Comparison of ENCODE assay signal across 15 cellular contexts in the genomic region with DNA sequence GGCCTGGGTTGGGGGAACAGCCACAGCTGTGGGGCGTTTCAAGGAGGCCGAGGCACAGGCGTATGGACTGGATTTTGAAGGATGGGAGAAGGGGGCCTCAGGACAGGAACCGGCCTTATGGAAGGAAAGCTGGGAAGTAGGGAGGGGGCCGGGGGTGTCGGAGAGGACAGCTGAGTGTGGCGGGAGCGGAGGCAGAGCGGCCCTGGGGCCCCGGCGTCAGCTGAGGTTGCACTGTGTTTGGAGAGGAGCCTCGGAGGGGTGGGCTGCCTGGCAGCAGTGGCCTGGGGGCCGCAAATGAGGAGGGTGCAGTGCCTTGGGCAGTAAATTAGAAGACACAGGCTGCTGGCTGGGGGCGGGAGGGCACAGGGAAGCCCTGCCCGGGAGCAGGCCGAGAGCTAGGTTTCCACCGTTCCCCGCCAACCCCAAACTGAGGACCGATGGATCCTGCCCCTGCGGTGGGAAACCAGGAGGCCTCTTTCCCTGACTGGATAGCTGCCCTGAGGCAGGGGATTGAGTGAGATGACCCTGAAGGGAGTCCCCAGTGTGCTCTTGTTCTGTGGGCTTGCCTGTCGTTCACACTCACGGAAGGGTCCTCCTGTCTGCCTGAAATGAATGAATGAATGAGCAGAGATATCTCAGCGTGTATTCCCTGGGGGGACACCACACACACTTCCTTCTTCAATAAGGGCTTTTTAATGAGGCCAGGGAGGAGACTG. TPM values are rescaled to one million over a fixed set of nuclear protein-coding genes. Genes with fewer than 3 reads are reported as not detected.
DNase-seq lines count a peak whose midpoint lies in the region; ATAC-seq, FAIRE-seq and TF ChIP-seq lines count a peak whose summit lies in the region.
"Had no signal": no experiment of that assay in that cellular context is flagged by ENCODE, and none has a peak within 500 bp of the region (broad histone marks: within the 10 kb centered on the region; RNA-seq: fewer than 3 reads in every experiment).

No MANE protein-coding gene starts in this region.

- no peak overlapping the region for H3K4me3 Mint-ChIP-seq in activated CD4-positive, alpha-beta memory T cell treated with anti-CD3 and anti-CD28 coated beads, Interleukin-2, amount 10 ng/mL, durations not matched to agents 7 days and 5 days
- H3K4me3 Mint-ChIP-seq in activated CD4-positive, alpha-beta memory T cell treated with anti-CD3 and anti-CD28 coated beads for 36 hours = no peak overlapping the region
- H3K4me3 Mint-ChIP-seq in stimulated activated naive B cell treated with anti-CD40 and anti-IgM and Interleukin-4, amounts not matched to agents 10 μg/mL and 1 μg/mL and 100 μg/mL, for 72 hours = peak overlapping the region; percentile 63 to 78

- no peak for TF ChIP-seq RAD21 in IMR-90 (IDR thresholded peaks at IDR 0.05; ENCODE audit: low read length)

- peak overlapping the region; percentile 42 for H2AK9ac ChIP-seq in IMR-90 (replicated peaks; ENCODE audit: low read depth, low read length, poor library complexity)

- BruUV-seq in IMR-90 (replicated peaks; lab: Mats Ljungman, UMichigan) = no TSS peak
- no TSS peak for BruUV-seq in endothelial cell of umbilical vein (replicated peaks; lab: Mats Ljungman, UMichigan)

- CTCF ChIA-PET in activated CD4-positive, alpha-beta memory T cell treated with anti-CD3 and anti-CD28 coated beads, Interleukin-2, amount 10 ng/mL, durations not matched to agents 7 days and 5 days (lab: Charles Lee) = interaction anchor here (1.3 to 11.6 kb wide), 7 partner anchors 17 to 176 kb away, joined by 3 to 187 read pairs (median 11); no protein-coding TSS in a partner anchor
- CTCF ChIA-PET in activated CD4-positive, alpha-beta memory T cell treated with anti-CD3 and anti-CD28 coated beads for 36 hours (lab: Charles Lee) = interaction anchor here (0.5 to 19.6 kb wide), 11 partner anchors 53 to 209 kb away, joined by 3 to 337 read pairs (median 9); no protein-coding TSS in a partner anchor
- CTCF ChIA-PET in IMR-90 (lab: Yijun Ruan, JAX) = interaction anchor here (4.0 kb wide), 1 partner anchor 157 kb away, joined by 27 read pairs; no protein-coding TSS in a partner anchor
- CTCF ChIA-PET in endothelial cell of umbilical vein (lab: Charles Lee) = interaction anchor here (0.9 to 14.5 kb wide), 7 partner anchors 23 to 153 kb away, joined by 3 to 320 read pairs (median 4); no protein-coding TSS in a partner anchor

- H2BK15ac ChIP-seq in IMR-90 (ENCODE audit: low read depth, low read length) = no peak overlapping the region

- no peaks in the 10 kb centered on the region for H3K9me3 ChIP-seq in IMR-90 (ENCODE audit: control insufficient read depth, insufficient read depth, low read length)
- no peaks in the 10 kb centered on the region for H3K9me3 ChIP-seq in endothelial cell of umbilical vein (replicated peaks; ENCODE audit: control insufficient read depth, insufficient read depth, low read length)
- H3K9me3 ChIP-seq: esophagus muscularis mucosa, neutrophil had no signal

- dilution Hi-C loops in IMR-90 (cut with HindIII; ENCODE audit: low sequenced_read_pairs, unreplicated experiment) (no loop called here), endothelial cell of umbilical vein (cut with MboI; ENCODE audit: extremely low pct_ligation_motif_present, low sequenced_read_pairs) (no loop called here)

- H4K5ac ChIP-seq in IMR-90 (ENCODE audit: low read depth, low read length) = no peak overlapping the region; the same call in 1 of the 2 replicates

- no peak overlapping the region for H2BK120ac ChIP-seq in IMR-90 (ENCODE audit: low read depth, low read length)

- H3K79me1 ChIP-seq in IMR-90 (ENCODE audit: low read depth in 1 of 2, low read length in 2 of 2) = no peaks in the 10 kb centered on the region

- POLR2A ChIA-PET in activated CD4-positive, alpha-beta memory T cell treated with anti-CD3 and anti-CD28 coated beads, Interleukin-2, amount 10 ng/mL, durations not matched to agents 7 days and 5 days (lab: Charles Lee) = interaction anchor here (1.5 to 11.0 kb wide), 6 partner anchors 19 to 157 kb away, joined by 4 to 222 read pairs (median 10); a partner anchor contains a TSS
- POLR2A ChIA-PET in activated CD4-positive, alpha-beta memory T cell treated with anti-CD3 and anti-CD28 coated beads for 36 hours (lab: Charles Lee) = interaction anchor here (0.8 to 2.4 kb wide), 5 partner anchors 143 to 157 kb away, joined by 3 to 14 read pairs (median 4); a partner anchor contains a TSS
- POLR2A ChIA-PET in IMR-90 (lab: Charles Lee; ENCODE audit: unreplicated experiment) = no interaction called here
- POLR2A ChIA-PET in endothelial cell of umbilical vein (lab: Charles Lee) = interaction anchor here (0.6 kb wide), 1 partner anchor 30 kb away, joined by 9 read pairs; no protein-coding TSS in a partner anchor

- peaks cover 14% of the 10 kb centered on the region for H3K27me3 ChIP-seq in IMR-90 (ENCODE audit: control insufficient read depth, insufficient read depth, low read length)
- H3K27me3 ChIP-seq in endothelial cell of umbilical vein (ENCODE audit: control insufficient read depth in 2 of 2, insufficient read depth in 2 of 2, low read length in 2 of 2) = no peaks in the 10 kb centered on the region
- H3K27me3 ChIP-seq: brain microvascular endothelial cell, esophagus muscularis mucosa had no signal

- no peaks in the 10 kb centered on the region for H3K27me3 Mint-ChIP-seq in activated CD4-positive, alpha-beta memory T cell treated with anti-CD3 and anti-CD28 coated beads, Interleukin-2, amount 10 ng/mL, durations not matched to agents 7 days and 5 days
- H3K27me3 Mint-ChIP-seq in activated CD4-positive, alpha-beta memory T cell treated with anti-CD3 and anti-CD28 coated beads for 36 hours = no peaks in the 10 kb centered on the region
- H3K27me3 Mint-ChIP-seq in stimulated activated naive B cell treated with anti-CD40 and anti-IgM and Interleukin-4, amounts not matched to agents 10 μg/mL and 1 μg/mL and 100 μg/mL, for 72 hours = no peaks in the 10 kb centered on the region

- no peaks in the 10 kb centered on the region for H3K79me2 ChIP-seq in endothelial cell of umbilical vein (ENCODE audit: control insufficient read depth, insufficient read depth, low read length)

- H3K36me3 Mint-ChIP-seq in activated CD4-positive, alpha-beta memory T cell treated with anti-CD3 and anti-CD28 coated beads, Interleukin-2, amount 10 ng/mL, durations not matched to agents 7 days and 5 days (ENCODE audit: low read depth) = no peaks in the 10 kb centered on the region
- no peaks in the 10 kb centered on the region for H3K36me3 Mint-ChIP-seq in activated CD4-positive, alpha-beta memory T cell treated with anti-CD3 and anti-CD28 coated beads for 36 hours
- H3K36me3 Mint-ChIP-seq in stimulated activated naive B cell treated with anti-CD40 and anti-IgM and Interleukin-4, amounts not matched to agents 10 μg/mL and 1 μg/mL and 100 μg/mL, for 72 hours = peaks cover 0 to 4% of the 10 kb centered on the region in 2 donors

- in situ Hi-C loops in IMR-90 (cut with MboI; ENCODE audit: low sequenced_read_pairs) = no loop called here

- no peak overlapping the region for H4K91ac ChIP-seq in IMR-90 (ENCODE audit: insufficient read depth, low read depth, low read length)

- H3K27ac ChIP-seq in IMR-90 (ENCODE audit: insufficient read depth, low read length) (no peak overlapping the region), endothelial cell of umbilical vein (ENCODE audit: insufficient read depth, low read depth, low read length) (no peak overlapping the region)
- H3K27ac ChIP-seq: brain microvascular endothelial cell, neutrophil had no signal

- H3K4me2 ChIP-seq in IMR-90 (ENCODE audit: low read depth, low read length) (no peak overlapping the region), endothelial cell of umbilical vein (ENCODE audit: insufficient read depth, low read length) (no peak overlapping the region)

- H3K9me1 ChIP-seq in IMR-90 (ENCODE audit: insufficient read depth, low read length) (no peaks in the 10 kb centered on the region), endothelial cell of umbilical vein (replicated peaks; ENCODE audit: control insufficient read depth, extremely low read depth, insufficient read depth, low read length) (no peaks in the 10 kb centered on the region)

- TF ChIP-seq POLR2A in IMR-90 (IDR thresholded peaks at IDR 0.05; ENCODE audit: low read depth, low read length) = no peak
- TF ChIP-seq POLR2A in endothelial cell of umbilical vein (IDR thresholded peaks at IDR 0.05; ENCODE audit: low read depth, low read length) = no peak

- intact Hi-C loops in activated CD4-positive, alpha-beta memory T cell treated with anti-CD3 and anti-CD28 coated beads for 36 hours (cut with micrococcal nuclease) = no loop called here
- intact Hi-C loops in IMR-90 (cut with micrococcal nuclease) (no loop called here), endothelial cell of umbilical vein (cut with micrococcal nuclease) (loop anchor here (5.0 kb wide), 2 partner anchors 140 to 175 kb away; no protein-coding TSS in a partner anchor)

- H2BK20ac ChIP-seq in IMR-90 (ENCODE audit: low read depth, low read length) = no peak overlapping the region

- H4K20me1 ChIP-seq in IMR-90 (ENCODE audit: insufficient read depth, low read length) = no peaks in the 10 kb centered on the region
- no peaks in the 10 kb centered on the region for H4K20me1 ChIP-seq in endothelial cell of umbilical vein (replicated peaks; ENCODE audit: control insufficient read depth, extremely low read depth, insufficient read depth, low read length)

- H3K36me3 ChIP-seq in IMR-90 (ENCODE audit: control insufficient read depth, insufficient read depth, low read length) (no peaks in the 10 kb centered on the region), endothelial cell of umbilical vein (ENCODE audit: control insufficient read depth in 2 of 2, extremely low read depth in 1 of 2, insufficient read depth in 2 of 2, low read length in 2 of 2) (no peaks in the 10 kb centered on the region)
- H3K36me3 ChIP-seq: brain microvascular endothelial cell, esophagus muscularis mucosa, neutrophil had no signal

- H3K18ac ChIP-seq in IMR-90 (ENCODE audit: low read depth, low read length) = no peak overlapping the region

- H3K4me1 ChIP-seq in IMR-90 (ENCODE audit: control insufficient read depth, insufficient read depth, low read length) = peaks cover 3% of the 10 kb centered on the region; the same call in 1 of the 2 replicates
- peaks cover 3% of the 10 kb centered on the region for H3K4me1 ChIP-seq in endothelial cell of umbilical vein (ENCODE audit: control insufficient read depth, extremely low read depth, insufficient read depth, low read length)

- H4K8ac ChIP-seq in IMR-90 (ENCODE audit: low read depth in 2 of 2, low read length in 2 of 2) = peak overlapping the region in 1 of 2 experiments; percentile 88; a peak in 2 of 4 replicates

- no peak for TF ChIP-seq CTCF in IMR-90 (conservative IDR thresholded peaks at IDR 0.05; ENCODE audit: low read depth, low read length)
- TF ChIP-seq CTCF in endothelial cell of umbilical vein (IDR thresholded peaks at IDR 0.05; ENCODE audit: extremely low read depth in 1 of 2, insufficient read depth in 1 of 2, low read depth in 1 of 2, low read length in 2 of 2) = no peak

- no peak overlapping the region for H3K23ac ChIP-seq in IMR-90 (ENCODE audit: low read depth, low read length)

- no peak overlapping the region for H2BK5ac ChIP-seq in IMR-90 (ENCODE audit: low read depth, low read length, poor library complexity, severe bottlenecking)

- H3K9me3 Mint-ChIP-seq in activated CD4-positive, alpha-beta memory T cell treated with anti-CD3 and anti-CD28 coated beads, Interleukin-2, amount 10 ng/mL, durations not matched to agents 7 days and 5 days = no peaks in the 10 kb centered on the region
- no peaks in the 10 kb centered on the region for H3K9me3 Mint-ChIP-seq in activated CD4-positive, alpha-beta memory T cell treated with anti-CD3 and anti-CD28 coated beads for 36 hours
- peaks cover 0 to 4% of the 10 kb centered on the region in 2 donors for H3K9me3 Mint-ChIP-seq in stimulated activated naive B cell treated with anti-CD40 and anti-IgM and Interleukin-4, amounts not matched to agents 10 μg/mL and 1 μg/mL and 100 μg/mL, for 72 hours

- H2AFZ ChIP-seq in IMR-90 (replicated peaks; ENCODE audit: low read length, poor library complexity) = peak overlapping the region; percentile 90
- H2AFZ ChIP-seq in endothelial cell of umbilical vein (ENCODE audit: low read depth, low read length) = peak overlapping the region; percentile 96

- H3K4ac ChIP-seq in IMR-90 (ENCODE audit: low read depth, low read length) = no peak overlapping the region

- H3K4me1 Mint-ChIP-seq in activated CD4-positive, alpha-beta memory T cell treated with anti-CD3 and anti-CD28 coated beads, Interleukin-2, amount 10 ng/mL, durations not matched to agents 7 days and 5 days = peaks cover 24% of the 10 kb centered on the region
- peaks cover 12% of the 10 kb centered on the region for H3K4me1 Mint-ChIP-seq in activated CD4-positive, alpha-beta memory T cell treated with anti-CD3 and anti-CD28 coated beads for 36 hours (ENCODE audit: low read depth)
- peaks cover 30 to 48% of the 10 kb centered on the region in 2 donors for H3K4me1 Mint-ChIP-seq in stimulated activated naive B cell treated with anti-CD40 and anti-IgM and Interleukin-4, amounts not matched to agents 10 μg/mL and 1 μg/mL and 100 μg/mL, for 72 hours

- 83% methylated on average over 18 of the region's 23 CpGs; no CpG with 5 or more reads in 1 of the 2 experiments for WGBS in IMR-90 (ENCODE audit: extremely low coverage in 2 of 2, insufficient read length in 1 of 2), 2 experiments

- no peak overlapping the region for H3K9ac ChIP-seq in IMR-90 (ENCODE audit: low read depth, low read length)
- H3K9ac ChIP-seq in endothelial cell of umbilical vein (replicated peaks; ENCODE audit: extremely low read depth, insufficient read depth, low read length) = no peak overlapping the region

- H3K27ac Mint-ChIP-seq in activated CD4-positive, alpha-beta memory T cell treated with anti-CD3 and anti-CD28 coated beads, Interleukin-2, amount 10 ng/mL, durations not matched to agents 7 days and 5 days = peak overlapping the region; percentile 60
- H3K27ac Mint-ChIP-seq in activated CD4-positive, alpha-beta memory T cell treated with anti-CD3 and anti-CD28 coated beads for 36 hours = no peak overlapping the region
- peak overlapping the region; percentile 90 for H3K27ac Mint-ChIP-seq in stimulated activated naive B cell treated with anti-CD40 and anti-IgM and Interleukin-4, amounts not matched to agents 10 μg/mL and 1 μg/mL and 100 μg/mL, for 72 hours

- no peak overlapping the region; the same call in 1 of the 2 replicates for H3K14ac ChIP-seq in IMR-90 (replicated peaks; ENCODE audit: low read depth, low read length)

- H3K4me3 ChIP-seq in IMR-90 (ENCODE audit: insufficient read depth, low read depth, low read length) (no peak overlapping the region), endothelial cell of umbilical vein (replicated peaks in 1 of 3; ENCODE audit: insufficient read depth in 1 of 3, low read depth in 1 of 3, low read length in 3 of 3) (no peak overlapping the region)

- no peak for ATAC-seq in IMR-90 (ENCODE audit: low read depth)
- no peak for ATAC-seq in stimulated activated naive B cell treated with anti-CD40 and anti-IgM and Interleukin-4, amounts not matched to agents 10 μg/mL and 1 μg/mL and 100 μg/mL, for 72 hours (replicated peaks)

- FAIRE-seq in endothelial cell of umbilical vein (lab: Jason Lieb, UNC) = no peak

- no peak overlapping the region for H3K56ac ChIP-seq in IMR-90 (ENCODE audit: extremely low read depth, insufficient read depth, low read length)

- DNase-seq in activated CD4-positive, alpha-beta memory T cell treated with anti-CD3 and anti-CD28 coated beads, Interleukin-2, amount 10 ng/mL, durations not matched to agents 7 days and 5 days = no peak
- no peak for DNase-seq in activated CD4-positive, alpha-beta memory T cell treated with anti-CD3 and anti-CD28 coated beads for 36 hours
- DNase-seq in IMR-90 (no peak), endothelial cell of umbilical vein (ENCODE audit: low read depth, low spot score) (no peak), NCI-H1105 (lab: John Stamatoyannopoulos, UW) (no peak), DMS 273 (lab: John Stamatoyannopoulos, UW; ENCODE audit: unreplicated experiment) (no peak), DMS79 (lab: John Stamatoyannopoulos, UW) (no peak)
- no peak for DNase-seq in stimulated activated naive B cell treated with anti-CD40 and anti-IgM and Interleukin-4, amounts not matched to agents 10 μg/mL and 1 μg/mL and 100 μg/mL, for 72 hours
- DNase-seq: brain microvascular endothelial cell, MM.1S, NCI-H510A, SHP77 treated with DMSO at 0.1 percent for 48 hours had no signal

- H2AK5ac ChIP-seq in IMR-90 (ENCODE audit: low read depth, low read length) = no peak overlapping the region; the same call in 1 of the 2 replicates

RNA-seq across cellular contexts. Expression of a gene that starts 18.5 kb away (rescaled TPM):
- under 1 TPM; 0.13 to 0.15 TPM for total RNA-seq in activated CD4-positive, alpha-beta memory T cell treated with anti-CD3 and anti-CD28 coated beads, Interleukin-2, amount 10 ng/mL, durations not matched to agents 7 days and 5 days
- total RNA-seq in activated CD4-positive, alpha-beta memory T cell treated with anti-CD3 and anti-CD28 coated beads for 36 hours = under 1 TPM; 0.22 to 0.29 TPM
- total RNA-seq in IMR-90 (2012; rRNA removed) = not detected in 2 replicates
- 0.05 TPM in 1 of 2 replicates, not detected in the other for polyA plus RNA-seq in IMR-90 (2012; rRNA removed)
- polyA plus RNA-seq in IMR-90 (2012; cell fraction: cytosol; rRNA removed) = 0.01 TPM in 1 of 2 replicates, not detected in the other
- polyA plus RNA-seq in IMR-90 (2012; cell fraction: nucleus; rRNA removed; ENCODE audit: low replicate concordance) = 0.03 TPM in 2 replicates
- not detected in 2 replicates for total RNA-seq in endothelial cell of umbilical vein
- not detected in 2 replicates for polyA plus RNA-seq in endothelial cell of umbilical vein
- polyA plus RNA-seq in endothelial cell of umbilical vein (2011; cell fraction: cytosol; rRNA removed) = not detected in 2 replicates
- not detected in 2 replicates for polyA plus RNA-seq in endothelial cell of umbilical vein (2011; cell fraction: nucleus; rRNA removed)
- not detected in 2 replicates for polyA plus RNA-seq in endothelial cell of umbilical vein (2012)
- not detected in 2 replicates for polyA minus RNA-seq in endothelial cell of umbilical vein
- not detected for polyA minus RNA-seq in endothelial cell of umbilical vein (2011; cell fraction: cytosol; rRNA and poly(A)+ RNA removed)
- not detected in 2 replicates for polyA minus RNA-seq in endothelial cell of umbilical vein (2011; cell fraction: nucleus; rRNA and poly(A)+ RNA removed)
- polyA plus RNA-seq: AG04450 had no signal

RNA-seq across cellular contexts. Expression of a gene that starts 19.0 kb away (rescaled TPM):
- total RNA-seq in activated CD4-positive, alpha-beta memory T cell treated with anti-CD3 and anti-CD28 coated beads, Interleukin-2, amount 10 ng/mL, durations not matched to agents 7 days and 5 days = 100 to 1,000 TPM; 119 to 120 TPM
- total RNA-seq in activated CD4-positive, alpha-beta memory T cell treated with anti-CD3 and anti-CD28 coated beads for 36 hours = 10 to 100 TPM; 63.3 to 66.0 TPM
- total RNA-seq in IMR-90 (2012; rRNA removed) (98.9 and 118 TPM in 2 replicates), endothelial cell of umbilical vein (122 and 137 TPM in 2 replicates)
- polyA plus RNA-seq in IMR-90 (2012; rRNA removed) (85.9 and 89.5 TPM in 2 replicates), endothelial cell of umbilical vein (91.5 and 104 TPM in 2 replicates)
- polyA plus RNA-seq in IMR-90 (2012; cell fraction: cytosol; rRNA removed) = 35.6 and 57.4 TPM in 2 replicates
- polyA plus RNA-seq in IMR-90 (2012; cell fraction: nucleus; rRNA removed; ENCODE audit: low replicate concordance) = 192 and 276 TPM in 2 replicates
- polyA plus RNA-seq in endothelial cell of umbilical vein (2011; cell fraction: cytosol; rRNA removed) = 75.7 and 77.3 TPM in 2 replicates
- 211 and 239 TPM in 2 replicates for polyA plus RNA-seq in endothelial cell of umbilical vein (2011; cell fraction: nucleus; rRNA removed)
- polyA plus RNA-seq in endothelial cell of umbilical vein (2012) = 127 and 145 TPM in 2 replicates
- polyA minus RNA-seq in endothelial cell of umbilical vein = 135 and 149 TPM in 2 replicates
- polyA minus RNA-seq in endothelial cell of umbilical vein (2011; cell fraction: cytosol; rRNA and poly(A)+ RNA removed) = 57.0 TPM
- 89.1 and 93.6 TPM in 2 replicates for polyA minus RNA-seq in endothelial cell of umbilical vein (2011; cell fraction: nucleus; rRNA and poly(A)+ RNA removed)

RNA-seq across cellular contexts. Expression of a gene that starts 43.6 kb away (rescaled TPM):
- under 1 TPM; 0.48 TPM for total RNA-seq in activated CD4-positive, alpha-beta memory T cell treated with anti-CD3 and anti-CD28 coated beads, Interleukin-2, amount 10 ng/mL, durations not matched to agents 7 days and 5 days
- 1 to 10 TPM; 4.9 to 5.1 TPM for total RNA-seq in activated CD4-positive, alpha-beta memory T cell treated with anti-CD3 and anti-CD28 coated beads for 36 hours
- total RNA-seq in IMR-90 (2012; rRNA removed) = not detected in 2 replicates
- not detected in 2 replicates for polyA plus RNA-seq in IMR-90 (2012; rRNA removed)
- polyA plus RNA-seq in IMR-90 (2012; cell fraction: cytosol; rRNA removed) = not detected in 2 replicates
- 0.16 and 0.18 TPM in 2 replicates for polyA plus RNA-seq in IMR-90 (2012; cell fraction: nucleus; rRNA removed; ENCODE audit: low replicate concordance)
- not detected in 2 replicates for total RNA-seq in endothelial cell of umbilical vein
- polyA plus RNA-seq in endothelial cell of umbilical vein = 0.05 and 0.18 TPM in 2 replicates
- polyA plus RNA-seq in endothelial cell of umbilical vein (2011; cell fraction: cytosol; rRNA removed) = 0.03 and 0.13 TPM in 2 replicates
- polyA plus RNA-seq in endothelial cell of umbilical vein (2011; cell fraction: nucleus; rRNA removed) = 0.34 and 0.50 TPM in 2 replicates
- 0.41 and 3.6 TPM in 2 replicates for polyA plus RNA-seq in endothelial cell of umbilical vein (2012)
- polyA minus RNA-seq in endothelial cell of umbilical vein = not detected in 2 replicates
- not detected for polyA minus RNA-seq in endothelial cell of umbilical vein (2011; cell fraction: cytosol; rRNA and poly(A)+ RNA removed)
- polyA minus RNA-seq in endothelial cell of umbilical vein (2011; cell fraction: nucleus; rRNA and poly(A)+ RNA removed) = not detected in 2 replicates
- polyA plus RNA-seq: AG04450 had no signal

RNA-seq across cellular contexts. Expression of a gene that starts 48.0 kb away (rescaled TPM):
- total RNA-seq in activated CD4-positive, alpha-beta memory T cell treated with anti-CD3 and anti-CD28 coated beads, Interleukin-2, amount 10 ng/mL, durations not matched to agents 7 days and 5 days = under 1 TPM; 0.38 to 0.40 TPM
- 1 to 10 TPM; 3.5 to 4.8 TPM for total RNA-seq in activated CD4-positive, alpha-beta memory T cell treated with anti-CD3 and anti-CD28 coated beads for 36 hours
- total RNA-seq in IMR-90 (2012; rRNA removed) (not detected in 2 replicates), endothelial cell of umbilical vein (not detected in 2 replicates)
- polyA plus RNA-seq in IMR-90 (2012; rRNA removed) (0.07 and 0.10 TPM in 2 replicates), endothelial cell of umbilical vein (0.47 and 0.53 TPM in 2 replicates)
- polyA plus RNA-seq in IMR-90 (2012; cell fraction: cytosol; rRNA removed) = 0.18 TPM in 1 of 2 replicates, not detected in the other
- 0.10 and 0.26 TPM in 2 replicates for polyA plus RNA-seq in IMR-90 (2012; cell fraction: nucleus; rRNA removed; ENCODE audit: low replicate concordance)
- 0.14 TPM in 2 replicates for polyA plus RNA-seq in endothelial cell of umbilical vein (2011; cell fraction: cytosol; rRNA removed)
- 0.27 TPM in 1 of 2 replicates, not detected in the other for polyA plus RNA-seq in endothelial cell of umbilical vein (2011; cell fraction: nucleus; rRNA removed)
- polyA plus RNA-seq in endothelial cell of umbilical vein (2012) = 0.20 TPM in 1 of 2 replicates, not detected in the other
- polyA minus RNA-seq in endothelial cell of umbilical vein = 0.17 TPM in 1 of 2 replicates, not detected in the other
- polyA minus RNA-seq in endothelial cell of umbilical vein (2011; cell fraction: cytosol; rRNA and poly(A)+ RNA removed) = 0.72 TPM
- not detected in 2 replicates for polyA minus RNA-seq in endothelial cell of umbilical vein (2011; cell fraction: nucleus; rRNA and poly(A)+ RNA removed)
- polyA plus RNA-seq: AG04450 had no signal

RNA-seq across cellular contexts. Expression of a gene that starts 50.3 kb away (rescaled TPM):
- 10 to 100 TPM; 92.8 to 94.6 TPM for total RNA-seq in activated CD4-positive, alpha-beta memory T cell treated with anti-CD3 and anti-CD28 coated beads, Interleukin-2, amount 10 ng/mL, durations not matched to agents 7 days and 5 days
- 100 to 1,000 TPM; 142 to 148 TPM for total RNA-seq in activated CD4-positive, alpha-beta memory T cell treated with anti-CD3 and anti-CD28 coated beads for 36 hours
- total RNA-seq in IMR-90 (2012; rRNA removed) = 47.1 and 47.2 TPM in 2 replicates
- polyA plus RNA-seq in IMR-90 (2012; rRNA removed) = 69.1 and 82.6 TPM in 2 replicates
- 28.2 and 52.1 TPM in 2 replicates for polyA plus RNA-seq in IMR-90 (2012; cell fraction: cytosol; rRNA removed)
- 24.9 and 48.5 TPM in 2 replicates for polyA plus RNA-seq in IMR-90 (2012; cell fraction: nucleus; rRNA removed; ENCODE audit: low replicate concordance)
- total RNA-seq in endothelial cell of umbilical vein = 77.6 and 81.7 TPM in 2 replicates
- 55.8 and 64.6 TPM in 2 replicates for polyA plus RNA-seq in endothelial cell of umbilical vein
- 60.5 and 79.4 TPM in 2 replicates for polyA plus RNA-seq in endothelial cell of umbilical vein (2011; cell fraction: cytosol; rRNA removed)
- polyA plus RNA-seq in endothelial cell of umbilical vein (2011; cell fraction: nucleus; rRNA removed) = 62.9 and 65.6 TPM in 2 replicates
- 73.2 and 88.3 TPM in 2 replicates for polyA plus RNA-seq in endothelial cell of umbilical vein (2012)
- polyA minus RNA-seq in endothelial cell of umbilical vein = 63.1 and 67.7 TPM in 2 replicates
- polyA minus RNA-seq in endothelial cell of umbilical vein (2011; cell fraction: cytosol; rRNA and poly(A)+ RNA removed) = 28.5 TPM
- 47.6 and 56.8 TPM in 2 replicates for polyA minus RNA-seq in endothelial cell of umbilical vein (2011; cell fraction: nucleus; rRNA and poly(A)+ RNA removed)

Comparison
In these comparisons a context has a peak if more than half of its experiments do, and no peak if none do; other contexts are left out.
1. H3K4me3 Mint-ChIP-seq: peak in stimulated activated naive B cell treated with anti-CD40 and anti-IgM and Interleukin-4, amounts not matched to agents 10 μg/mL and 1 μg/mL and 100 μg/mL, for 72 hours (2 of 2); none in activated CD4-positive, alpha-beta memory T cell treated with anti-CD3 and anti-CD28 coated beads, Interleukin-2, amount 10 ng/mL, durations not matched to agents 7 days and 5 days (single experiment) and activated CD4-positive, alpha-beta memory T cell treated with anti-CD3 and anti-CD28 coated beads for 36 hours (single experiment).